12 cellular contexts compared by ENCODE assay signal in the genomic region with DNA sequence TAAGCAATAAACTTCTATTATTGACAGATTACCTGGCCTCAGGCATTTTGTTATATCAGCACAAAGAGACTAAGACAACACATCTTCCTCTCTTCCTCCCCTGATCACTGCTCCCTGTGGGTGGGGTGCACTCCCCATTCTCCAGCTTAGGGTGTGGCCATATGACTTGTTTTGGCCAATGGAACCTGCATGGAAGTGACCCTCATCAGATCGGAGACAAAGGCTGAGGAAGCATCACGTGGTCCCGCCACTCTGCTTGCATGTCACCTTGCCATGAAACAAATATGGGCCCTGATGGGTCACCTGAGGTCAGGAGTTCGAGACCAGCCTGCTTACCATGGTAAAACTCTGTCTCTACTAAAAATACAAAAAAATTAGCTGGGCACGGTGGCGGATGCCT. TPM values are rescaled to one million over a fixed set of nuclear protein-coding genes. Genes with fewer than 3 reads are reported as not detected.
"Had no signal": no experiment of that assay in that cellular context is flagged by ENCODE, and none has a peak within 500 bp of the region (broad histone marks: within the 10 kb centered on the region; RNA-seq: fewer than 3 reads in every experiment).

No MANE protein-coding gene starts in this region.

- H3K36me3 ChIP-seq: HAP-1 had no signal

- ATAC-seq: GM23338, HCT116 had no signal

- H3K9ac ChIP-seq: GM23248 had no signal

- H3K4me3 ChIP-seq: GM23248, GM23338, HAP-1 had no signal

- H2AFZ ChIP-seq: GM23248, GM23338 had no signal

- H3K9me3 ChIP-seq: HAP-1 had no signal

- H3K4me2 ChIP-seq: GM23338 had no signal

- FAIRE-seq: H1, H54 had no signal

- DNase-seq: GM23248, GOT3, H7, H9, HCEC 1CT, HFFc6 had no signal

- H3K27ac ChIP-seq: GM23248 had no signal

- H3K4me1 ChIP-seq: HAP-1 had no signal

RNA-seq across cellular contexts. Expression of a gene that starts 13.7 kb away (rescaled TPM):
- total RNA-seq: GM23248, H1, H4, H9, HFFc6 had no signal
- polyA plus RNA-seq: GM23248 had no signal
